8 cellular contexts compared by ENCODE assay signal in the genomic region with DNA sequence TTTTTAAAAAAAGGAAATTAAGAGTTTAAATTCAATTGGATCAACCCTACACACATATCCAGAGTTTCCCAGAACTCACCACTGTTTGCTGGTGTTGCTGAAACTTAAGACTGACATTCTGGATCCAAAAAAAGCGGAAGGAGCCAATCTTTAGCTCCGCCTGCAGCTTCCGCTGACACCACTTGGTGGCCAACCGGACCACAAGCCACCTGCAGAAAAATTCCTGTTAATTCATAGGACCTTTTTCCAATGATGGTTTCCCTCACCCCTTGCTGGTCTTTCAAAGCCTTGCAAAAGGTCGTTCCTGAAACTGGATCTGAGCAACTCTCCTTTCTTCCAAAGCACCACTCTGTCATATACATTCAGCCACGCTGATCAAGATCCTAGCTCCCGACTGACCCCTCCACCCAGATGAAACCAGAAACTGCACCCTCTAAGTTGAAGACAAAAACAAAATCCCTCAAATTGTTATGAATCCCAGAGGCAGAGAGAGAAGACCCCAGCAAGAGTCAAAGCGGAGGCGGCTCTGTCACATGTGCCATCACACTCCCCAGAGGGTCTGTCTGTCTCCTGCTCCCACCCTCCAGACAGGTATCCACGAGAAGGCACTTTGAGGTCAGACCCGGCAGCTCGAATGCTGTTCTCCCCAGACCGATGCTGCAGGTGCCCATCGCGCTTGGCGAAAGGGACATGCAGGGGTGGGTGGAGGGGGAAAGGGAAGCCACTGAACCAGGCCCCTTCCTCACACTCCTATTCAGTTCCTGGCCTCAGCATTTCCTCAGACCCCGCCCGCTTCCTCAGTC. TPM values are rescaled to one million over a fixed set of nuclear protein-coding genes. Genes with fewer than 3 reads are reported as not detected.
A peak's percentile ranks its signal among the peaks of the same experiment; 100 is the strongest.
DNase-seq lines count a peak whose midpoint lies in the region; ATAC-seq and TF ChIP-seq lines count a peak whose summit lies in the region.

No MANE protein-coding gene starts in this region.

- peaks cover 63% of the 10 kb centered on the region for H3K36me3 Mint-ChIP-seq in T-helper 2 cell treated with Interferon-gamma antibody and Interleukin-4, amounts not matched to agents 5 μg/mL and 100 μg/mL, for 36 hours (ENCODE audit: low read depth)

- H3K27me3 ChIP-seq in left lung: no peaks in the 10 kb centered on the region

- H3K4me1 ChIP-seq in left lung: peaks cover 29 to 46% of the 10 kb centered on the region in 2 donors

- H3K4me1 Mint-ChIP-seq in T-helper 2 cell treated with Interferon-gamma antibody and Interleukin-4, amounts not matched to agents 5 μg/mL and 100 μg/mL, for 36 hours (ENCODE audit: low read depth): peaks cover 36% of the 10 kb centered on the region
- H3K4me1 Mint-ChIP-seq in stimulated activated naive CD8-positive, alpha-beta T cell treated with anti-CD3 and anti-CD28 coated beads, Interleukin-15, amount 100 ng/mL, for 72 hours: peaks cover 50% of the 10 kb centered on the region

- H3K4me3 Mint-ChIP-seq in T-helper 2 cell treated with Interferon-gamma antibody and Interleukin-4, amounts not matched to agents 5 μg/mL and 100 μg/mL, for 36 hours: peak overlapping the region; percentile 91
- H3K4me3 Mint-ChIP-seq in stimulated activated naive CD8-positive, alpha-beta T cell treated with anti-CD3 and anti-CD28 coated beads, Interleukin-15, amount 100 ng/mL, for 72 hours: peak overlapping the region; percentile 87 to 99

- peak; percentile 17 for ATAC-seq in left lung
- peak; percentile 5 for ATAC-seq in stimulated activated naive CD8-positive, alpha-beta T cell treated with anti-CD3 and anti-CD28 coated beads, Interleukin-15, amount 100 ng/mL, for 72 hours

- no peaks in the 10 kb centered on the region for H3K9me3 Mint-ChIP-seq in T-helper 2 cell treated with Interferon-gamma antibody and Interleukin-4, amounts not matched to agents 5 μg/mL and 100 μg/mL, for 36 hours
- H3K9me3 Mint-ChIP-seq in stimulated activated naive CD8-positive, alpha-beta T cell treated with anti-CD3 and anti-CD28 coated beads, Interleukin-15, amount 100 ng/mL, for 72 hours: no peaks in the 10 kb centered on the region

- H3K27me3 Mint-ChIP-seq in T-helper 2 cell treated with Interferon-gamma antibody and Interleukin-4, amounts not matched to agents 5 μg/mL and 100 μg/mL, for 36 hours (ENCODE audit: low read depth): no peaks in the 10 kb centered on the region
- H3K27me3 Mint-ChIP-seq in stimulated activated naive CD8-positive, alpha-beta T cell treated with anti-CD3 and anti-CD28 coated beads, Interleukin-15, amount 100 ng/mL, for 72 hours: no peaks in the 10 kb centered on the region

- DNase-seq in CMK (ENCODE audit: low read depth) (peak; percentile 29), GM19240 (ENCODE audit: insufficient read length, low spot score) (peak; percentile 33), M059J (ENCODE audit: low read depth) (peak; percentile 50), dermis blood vessel endothelial cell (peak; percentile 53), left lung (peak; percentile 67 to 83), T-helper 9 cell (no peak)
- peak; percentile 38 for DNase-seq in T-helper 2 cell treated with Interferon-gamma antibody and Interleukin-4, amounts not matched to agents 5 μg/mL and 100 μg/mL, for 36 hours (ENCODE audit: low spot score)
- DNase-seq in stimulated activated naive CD8-positive, alpha-beta T cell treated with anti-CD3 and anti-CD28 coated beads, Interleukin-15, amount 100 ng/mL, for 72 hours: peak; percentile 25 to 27

- peak overlapping the region; percentile 88 for H3K27ac Mint-ChIP-seq in T-helper 2 cell treated with Interferon-gamma antibody and Interleukin-4, amounts not matched to agents 5 μg/mL and 100 μg/mL, for 36 hours
- peak overlapping the region; percentile 92 to 97 for H3K27ac Mint-ChIP-seq in stimulated activated naive CD8-positive, alpha-beta T cell treated with anti-CD3 and anti-CD28 coated beads, Interleukin-15, amount 100 ng/mL, for 72 hours

- H3K4me3 ChIP-seq in left lung: peak overlapping the region; percentile 86 to 97

- H3K9me3 ChIP-seq in left lung: no peaks in the 10 kb centered on the region

- intact Hi-C loops in left lung (cut with DNase I): no loop called here

- H3K36me3 ChIP-seq in left lung: peaks cover 3 to 58% of the 10 kb centered on the region in 2 donors

- H3K27ac ChIP-seq in left lung: peak overlapping the region; percentile 92

- peak; percentile 15 to 71 for TF ChIP-seq CTCF in left lung (IDR thresholded peaks at IDR 0.05)

RNA-seq across cellular contexts. Expression of gene BLTP2, which starts 0.8 kb away (rescaled TPM):
- 92.0 and 97.6 TPM in 2 replicates for total RNA-seq in M059J (2014; rRNA removed; shearing (Covaris generic))
- 163 and 213 TPM in 2 replicates for total RNA-seq in dermis blood vessel endothelial cell
- total RNA-seq in left lung: 100 to 1,000 TPM; 139 to 184 TPM

RNA-seq across cellular contexts. Expression of gene SDF2, which starts 17.5 kb away (rescaled TPM):
- 74.0 and 81.7 TPM in 2 replicates for total RNA-seq in M059J (2014; rRNA removed; shearing (Covaris generic))
- 48.9 and 79.5 TPM in 2 replicates for total RNA-seq in dermis blood vessel endothelial cell
- total RNA-seq in left lung: 10 to 100 TPM; 57.3 to 58.1 TPM

RNA-seq across cellular contexts. Expression of gene SUPT6H, which starts 17.8 kb away (rescaled TPM):
- total RNA-seq in M059J (2014; rRNA removed; shearing (Covaris generic)): 20.8 and 28.1 TPM in 2 replicates
- 42.2 and 75.9 TPM in 2 replicates for total RNA-seq in dermis blood vessel endothelial cell
- total RNA-seq in left lung: 10 to 100 TPM; 55.1 to 57.7 TPM

RNA-seq across cellular contexts. Expression of gene RSKR, which starts 30.2 kb away (rescaled TPM):
- 2.2 and 9.7 TPM in 2 replicates for total RNA-seq in M059J (2014; rRNA removed; shearing (Covaris generic))
- total RNA-seq in dermis blood vessel endothelial cell: 4.7 and 8.3 TPM in 2 replicates
- total RNA-seq in left lung: 10 to 100 TPM in 1 of 2 donors, 1 to 10 TPM in 1; 8.4 to 10.0 TPM

RNA-seq across cellular contexts. Expression of gene SPAG5, which starts 45.4 kb away (rescaled TPM):
- total RNA-seq in M059J (2014; rRNA removed; shearing (Covaris generic)): 52.9 and 104 TPM in 2 replicates
- 10.6 and 47.7 TPM in 2 replicates for total RNA-seq in dermis blood vessel endothelial cell
- 10 to 100 TPM in 1 of 2 donors, 1 to 10 TPM in 1; 9.5 to 15.2 TPM for total RNA-seq in left lung
